Comparison of ENCODE assay signal across 8 cellular contexts in genomic region chr15:73683257-73683623, GRCh38. TPM values are rescaled to one million over a fixed set of nuclear protein-coding genes. Genes with fewer than 3 reads are reported as not detected.
DNase-seq lines count a peak whose midpoint lies in the region; ATAC-seq and TF ChIP-seq lines count a peak whose summit lies in the region.

No MANE protein-coding gene starts in this region.

- H3K4me3 ChIP-seq in left ventricle myocardium inferior (peak overlapping the region; percentile 92), adipocyte (ENCODE audit: low read length) (peak overlapping the region; percentile 79), uterus (no peak overlapping the region)

- H3K36me3 ChIP-seq in left ventricle myocardium inferior (no peaks in the 10 kb centered on the region), adipocyte (ENCODE audit: control insufficient read depth, insufficient read depth, low read length, severe bottlenecking) (no peaks in the 10 kb centered on the region), uterus (no peaks in the 10 kb centered on the region)

- no peak for TF ChIP-seq POLR2A in uterus (IDR thresholded peaks at IDR 0.05)

- intact Hi-C loops in left ventricle myocardium inferior (cut with micrococcal nuclease) (no loop called here), cardiac septum (cut with DNase I) (loop anchor here (2.0 kb wide), 1 partner anchor 14 kb away; no protein-coding TSS in a partner anchor), uterus (cut with DNase I; ENCODE audit: low total_unique reads) (no loop called here)

- H3K27me3 ChIP-seq in left ventricle myocardium inferior (ENCODE audit: low read depth): peaks cover 7% of the 10 kb centered on the region
- H3K27me3 ChIP-seq in adipocyte (replicated peaks; ENCODE audit: control insufficient read depth, insufficient read depth, low read length): no peaks in the 10 kb centered on the region
- no peaks in the 10 kb centered on the region for H3K27me3 ChIP-seq in uterus

- DNase-seq in left ventricle myocardium inferior (no peak), cardiac septum (ENCODE audit: low spot score) (no peak), adipocyte (ENCODE audit: low read depth) (no peak), mesothelial cell of epicardium (ENCODE audit: low spot score in 2 of 2, unreplicated experiment in 2 of 2) (no peak), uterus (no peak), NCI-H526 treated with DMSO at 0.1 percent for 48 hours (lab: John Stamatoyannopoulos, UW) (no peak), putamen (ENCODE audit: low spot score) (no peak)

- no peaks in the 10 kb centered on the region for H3K36me3 Mint-ChIP-seq in mesothelial cell of epicardium

- H3K9me3 Mint-ChIP-seq in mesothelial cell of epicardium: no peaks in the 10 kb centered on the region

- H3K9me3 ChIP-seq in left ventricle myocardium inferior (replicated peaks) (no peaks in the 10 kb centered on the region), adipocyte (ENCODE audit: control insufficient read depth, low read length) (no peaks in the 10 kb centered on the region), uterus (no peaks in the 10 kb centered on the region)

- H3K4me1 ChIP-seq in left ventricle myocardium inferior: peaks cover 48% of the 10 kb centered on the region
- peaks cover 34% of the 10 kb centered on the region for H3K4me1 ChIP-seq in adipocyte (ENCODE audit: control insufficient read depth, insufficient read depth, low read length)
- peaks cover 13% of the 10 kb centered on the region in 2 donors for H3K4me1 ChIP-seq in uterus

- no peak for ATAC-seq in GM21786 (IDR thresholded peaks at IDR 0.05; ENCODE audit: unreplicated experiment)

- H3K27ac ChIP-seq in left ventricle myocardium inferior (replicated peaks): peak overlapping the region; percentile 91
- H3K27ac ChIP-seq in uterus: peak overlapping the region; percentile 72 to 83

- peak overlapping the region; percentile 97 for H3K27ac Mint-ChIP-seq in mesothelial cell of epicardium

- no peaks in the 10 kb centered on the region for H3K27me3 Mint-ChIP-seq in mesothelial cell of epicardium (ENCODE audit: low read depth)

- H3K4me3 Mint-ChIP-seq in mesothelial cell of epicardium: peak overlapping the region; percentile 95

- TF ChIP-seq CTCF in left ventricle myocardium inferior (IDR thresholded peaks at IDR 0.05; ENCODE audit: borderline replicate concordance) (no peak), mesothelial cell of epicardium (IDR thresholded peaks at IDR 0.05; ENCODE audit: unreplicated experiment) (no peak), uterus (IDR thresholded peaks at IDR 0.05) (no peak)

- H3K4me1 Mint-ChIP-seq in mesothelial cell of epicardium: peaks cover 24% of the 10 kb centered on the region

- no peak overlapping the region for H3K9ac ChIP-seq in adipocyte (ENCODE audit: low read length)

RNA-seq across cellular contexts. Expression of gene CD276, which starts 0.9 kb away (rescaled TPM):
- 32.4 TPM for total RNA-seq in left ventricle myocardium inferior
- 40.6 TPM for total RNA-seq in cardiac septum
- 174 to 179 TPM (median 178 TPM) in 3 replicates for total RNA-seq in mesothelial cell of epicardium
- 10 to 100 TPM; 11.5 to 85.7 (median 30.0) TPM for total RNA-seq in uterus

RNA-seq across cellular contexts. Expression of gene NPTN, which starts 50.1 kb away (rescaled TPM):
- total RNA-seq in left ventricle myocardium inferior: 227 TPM
- 175 TPM for total RNA-seq in cardiac septum
- total RNA-seq in mesothelial cell of epicardium: 102 to 116 TPM (median 109 TPM) in 3 replicates
- total RNA-seq in uterus: 100 to 1,000 TPM; 159 to 356 (median 215) TPM

Comparison
In these comparisons a context has a peak if more than half of its experiments do, and no peak if none do; other contexts are left out.
1. H3K4me3 ChIP-seq: peak in left ventricle myocardium inferior (single experiment) and adipocyte (single experiment); none in uterus (0 of 2).